Comparison of ENCODE assay signal across 1 cellular context in genomic region chr22:37299969-37300509, GRCh38.
TF ChIP-seq lines count a peak whose summit lies in the region.

No MANE protein-coding gene starts in this region.

TF ChIP-seq in SK-N-SH, 30 proteins besides CTCF, POLR2A, EP300 and RAD21 (continued from another document):
- TF ChIP-seq TCF12 (IDR thresholded peaks at IDR 0.05) (no peak), MXI1 (IDR thresholded peaks at IDR 0.05; ENCODE audit: low read depth, low read length) (no peak)
